18 cellular contexts compared by ENCODE assay signal in the genomic region with DNA sequence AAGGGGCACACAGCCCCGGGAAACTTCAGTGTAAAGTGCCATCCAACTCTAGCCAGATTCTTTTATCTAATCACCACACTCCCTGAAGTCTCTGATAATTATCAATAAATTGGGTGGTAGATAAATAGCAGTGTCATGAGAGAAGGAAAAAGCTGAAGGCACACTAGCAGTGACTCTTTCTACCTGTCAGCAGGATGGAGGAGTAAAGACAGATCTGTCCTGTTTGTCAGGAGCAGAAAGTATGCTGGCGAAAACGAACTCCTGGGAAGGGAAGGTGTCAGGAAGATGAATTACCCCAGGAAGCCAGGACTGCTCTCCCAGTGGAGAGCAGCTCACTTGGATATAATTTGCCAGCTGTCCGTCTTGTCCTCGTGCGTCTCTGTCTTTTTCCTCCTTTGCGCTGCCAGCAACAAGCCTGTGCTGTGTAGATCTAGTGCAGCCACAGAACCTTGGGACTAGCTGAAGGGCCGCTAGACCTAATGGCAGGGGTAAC.
DNase-seq lines count a peak whose midpoint lies in the region; FAIRE-seq and TF ChIP-seq lines count a peak whose summit lies in the region.
"Had no signal": no experiment of that assay in that cellular context is flagged by ENCODE, and none has a peak within 500 bp of the region (broad histone marks: within the 10 kb centered on the region; RNA-seq: fewer than 3 reads in every experiment).

No MANE protein-coding gene starts in this region.

- H2BK120ac ChIP-seq in H1 (replicated peaks; ENCODE audit: low read depth, low read length): no peak overlapping the region

- H3K27ac ChIP-seq in H1 (ENCODE audit: low read depth, low read length) (no peak overlapping the region), ovary (no peak overlapping the region), Peyer's patch (no peak overlapping the region)

- H3K4me1 ChIP-seq in H1 (replicated peaks in 1 of 4; ENCODE audit: control insufficient read depth in 3 of 4, insufficient read depth in 4 of 4, low read length in 3 of 4) (peaks cover 0 to 2% (median 0%) of the 10 kb centered on the region in 4 experiments; a peak in 1 of 7 replicates), ovary (ENCODE audit: insufficient read depth) (no peaks in the 10 kb centered on the region), Peyer's patch (no peaks in the 10 kb centered on the region)
- H3K4me1 ChIP-seq: HAP-1 had no signal

- H4K20me1 ChIP-seq in H1 (replicated peaks in 1 of 2; ENCODE audit: control insufficient read depth in 1 of 2, insufficient read depth in 2 of 2, low read length in 2 of 2): no peaks in the 10 kb centered on the region

- no peak overlapping the region for H3K56ac ChIP-seq in H1 (replicated peaks; ENCODE audit: insufficient read length, low read depth, low read length)

- DNase-seq in NCI-H2227 (lab: John Stamatoyannopoulos, UW; ENCODE audit: unreplicated experiment) (peak; percentile 29), NCI-H2227 treated with DMSO at 0.1 percent for 48 hours (lab: John Stamatoyannopoulos, UW) (no peak), NCI-H2171 (lab: John Stamatoyannopoulos, UW) (peak; percentile 81), H1 (ENCODE audit: low read depth in 1 of 2, low spot score in 2 of 2) (no peak), pons (ENCODE audit: low spot score) (peak; percentile 8), MV-4-11 (lab: John Stamatoyannopoulos, UW) (no peak), ovary (no peak), Peyer's patch (no peak)
- DNase-seq: 8988T; Calu3; CD4-positive, alpha-beta memory T cell; DMS79; NCI-H1092 treated with DMSO at 0.1 percent for 48 hours; NCI-H1930; NCI-H524 treated with DMSO at 0.1 percent for 48 hours; OCI-M1; RPMI8226 had no signal

- TF ChIP-seq RAD21 in H1 (IDR thresholded peaks at IDR 0.05 in 1 of 2, conservative IDR thresholded peaks at IDR 0.05 in 1 of 2; ENCODE audit: low read depth in 2 of 2, low read length in 2 of 2): no peak

- H4K91ac ChIP-seq in H1 (replicated peaks; ENCODE audit: insufficient read length, low read length): no peak overlapping the region

- H3K4ac ChIP-seq in H1 (replicated peaks; ENCODE audit: insufficient read length, low read depth, low read length): peak overlapping the region; percentile 57

- no peak overlapping the region for H3K9ac ChIP-seq in H1 (replicated peaks in 1 of 4; ENCODE audit: extremely low read depth in 1 of 4, low read depth in 3 of 4, low read length in 3 of 4)

- H4K5ac ChIP-seq in H1 (ENCODE audit: insufficient read length, low read depth, low read length): no peak overlapping the region

- H3K36me3 ChIP-seq in H1 (ENCODE audit: control insufficient read depth in 2 of 4, insufficient read depth in 4 of 4, low read length in 3 of 4) (no peaks in the 10 kb centered on the region), ovary (no peaks in the 10 kb centered on the region), Peyer's patch (no peaks in the 10 kb centered on the region)
- H3K36me3 ChIP-seq: HAP-1 had no signal

- H2AK5ac ChIP-seq in H1 (ENCODE audit: low read depth, low read length): no peak overlapping the region

- no peaks in the 10 kb centered on the region for H3K23me2 ChIP-seq in H1 (ENCODE audit: low read depth, low read length)

- no peak for FAIRE-seq in H1 (lab: Jason Lieb, UNC)

- H3K79me2 ChIP-seq in H1 (ENCODE audit: control insufficient read depth in 1 of 2, insufficient read depth in 2 of 2, low read length in 2 of 2): no peaks in the 10 kb centered on the region

- TF ChIP-seq EP300 in H1 (IDR thresholded peaks at IDR 0.05; ENCODE audit: borderline replicate concordance in 1 of 2, low read depth in 2 of 2, low read length in 2 of 2): no peak
- TF ChIP-seq EP300 in ovary (IDR thresholded peaks at IDR 0.05): no peak

- H3K79me1 ChIP-seq in H1 (ENCODE audit: low read depth, low read length): no peaks in the 10 kb centered on the region

- TF ChIP-seq CTCF in H1 (IDR thresholded peaks at IDR 0.05; ENCODE audit: control extremely low read depth in 1 of 3, insufficient read depth in 1 of 3, low read depth in 1 of 3, low read length in 3 of 3): no peak
- TF ChIP-seq CTCF in ovary (IDR thresholded peaks at IDR 0.05): no peak
- no peak for TF ChIP-seq CTCF in Peyer's patch (IDR thresholded peaks at IDR 0.05)

- no peak overlapping the region for H3K23ac ChIP-seq in H1 (ENCODE audit: insufficient read length)

- CTCF ChIA-PET in H1 (lab: Charles Lee; ENCODE audit: partially characterized antibody): no interaction called here

- H3K9me3 ChIP-seq in H1 (ENCODE audit: insufficient read depth in 2 of 2, low read depth in 1 of 2, low read length in 1 of 2) (no peaks in the 10 kb centered on the region), ovary (no peaks in the 10 kb centered on the region), Peyer's patch (no peaks in the 10 kb centered on the region)
- H3K9me3 ChIP-seq: HAP-1 had no signal

- H3K4me3 ChIP-seq in H1 (ENCODE audit: extremely low read depth in 1 of 4, insufficient read depth in 2 of 4, low read depth in 3 of 4, low read length in 4 of 4) (no peak overlapping the region), ovary (no peak overlapping the region), Peyer's patch (no peak overlapping the region)
- H3K4me3 ChIP-seq: HAP-1 had no signal

- WGBS in H1 (ENCODE audit: extremely low coverage in 1 of 2, insufficient coverage in 1 of 2, insufficient read length in 1 of 2, insufficient replicate concordance in 2 of 2, low coverage in 1 of 2, low lambda C conversion rate in 2 of 2, missing lambda C conversion rate in 1 of 2), 2 experiments: 85% methylated on average over 8 of the region's 8 CpGs; no CpG with 5 or more reads in 1 of the 2 experiments
- 26 to 38% (median 27%) methylated on average over 8 of the region's 8 CpGs for WGBS in ovary, 3 donors

- H2BK20ac ChIP-seq in H1 (ENCODE audit: low read length): no peak overlapping the region

- H4K8ac ChIP-seq in H1 (ENCODE audit: extremely low read depth, insufficient read depth, low read length): no peak overlapping the region

- POLR2A ChIA-PET in H1 (lab: Charles Lee; ENCODE audit: partially characterized antibody): no interaction called here

- H3K18ac ChIP-seq in H1 (ENCODE audit: extremely low read depth, low read length): no peak overlapping the region

- H3K4me2 ChIP-seq in H1 (ENCODE audit: insufficient read depth in 1 of 2, low read depth in 2 of 2, low read length in 2 of 2): no peak overlapping the region

- H2AFZ ChIP-seq in H1 (ENCODE audit: low read length): no peak overlapping the region

- H2BK5ac ChIP-seq in H1 (ENCODE audit: low read depth, low read length): no peak overlapping the region

- no peaks in the 10 kb centered on the region for H3K27me3 ChIP-seq in H1 (replicated peaks in 1 of 4; ENCODE audit: control insufficient read depth in 3 of 4, extremely low read depth in 1 of 4, insufficient read depth in 3 of 4, low read length in 3 of 4)
- no peaks in the 10 kb centered on the region for H3K27me3 ChIP-seq in ovary
- no peaks in the 10 kb centered on the region for H3K27me3 ChIP-seq in Peyer's patch

- TF ChIP-seq POLR2A in H1 (IDR thresholded peaks at IDR 0.05; ENCODE audit: control extremely low read depth in 1 of 2, low read depth in 2 of 2, low read length in 2 of 2): no peak
- no peak for TF ChIP-seq POLR2A in ovary (IDR thresholded peaks at IDR 0.05)
- TF ChIP-seq POLR2A in Peyer's patch (IDR thresholded peaks at IDR 0.05): no peak

- H3K14ac ChIP-seq in H1 (ENCODE audit: insufficient read length): no peak overlapping the region

- intact Hi-C loops in ovary (cut with DNase I): no loop called here

- H2BK12ac ChIP-seq in H1 (ENCODE audit: low read depth, low read length): no peak overlapping the region

- H2BK15ac ChIP-seq in H1 (ENCODE audit: low read length): no peak overlapping the region

TF ChIP-seq in H1, 55 proteins besides CTCF, POLR2A, EP300 and RAD21:
- TF ChIP-seq JUND (IDR thresholded peaks at IDR 0.05; ENCODE audit: low read length): no peak
- TF ChIP-seq RFX5 (IDR thresholded peaks at IDR 0.05; ENCODE audit: borderline replicate concordance, low read depth, low read length): no peak
- no peak for TF ChIP-seq SAP30 (IDR thresholded peaks at IDR 0.05; ENCODE audit: insufficient read depth, insufficient replicate concordance, low read length)
- no peak for TF ChIP-seq ZNF274 (IDR thresholded peaks at IDR 0.05; ENCODE audit: borderline replicate concordance, extremely low read depth, low read length)
- TF ChIP-seq RXRA (IDR thresholded peaks at IDR 0.05; ENCODE audit: insufficient read depth, low read depth, low read length): no peak
- no peak for TF ChIP-seq GABPA (IDR thresholded peaks at IDR 0.05; ENCODE audit: borderline replicate concordance, insufficient read depth, low read length)
- TF ChIP-seq TEAD4 (IDR thresholded peaks at IDR 0.05; ENCODE audit: low read depth, low read length): no peak
- no peak for TF ChIP-seq EZH2 (IDR thresholded peaks at IDR 0.05; ENCODE audit: low read depth, low read length, severe bottlenecking)
- TF ChIP-seq, protein P1, sequence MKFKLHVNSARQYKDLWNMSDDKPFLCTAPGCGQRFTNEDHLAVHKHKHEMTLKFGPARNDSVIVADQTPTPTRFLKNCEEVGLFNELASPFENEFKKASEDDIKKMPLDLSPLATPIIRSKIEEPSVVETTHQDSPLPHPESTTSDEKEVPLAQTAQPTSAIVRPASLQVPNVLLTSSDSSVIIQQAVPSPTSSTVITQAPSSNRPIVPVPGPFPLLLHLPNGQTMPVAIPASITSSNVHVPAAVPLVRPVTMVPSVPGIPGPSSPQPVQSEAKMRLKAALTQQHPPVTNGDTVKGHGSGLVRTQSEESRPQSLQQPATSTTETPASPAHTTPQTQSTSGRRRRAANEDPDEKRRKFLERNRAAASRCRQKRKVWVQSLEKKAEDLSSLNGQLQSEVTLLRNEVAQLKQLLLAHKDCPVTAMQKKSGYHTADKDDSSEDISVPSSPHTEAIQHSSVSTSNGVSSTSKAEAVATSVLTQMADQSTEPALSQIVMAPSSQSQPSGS (IDR thresholded peaks at IDR 0.05; ENCODE audit: low read length): no peak
- TF ChIP-seq BCL11A (IDR thresholded peaks at IDR 0.05; ENCODE audit: low read depth in 2 of 2, low read length in 2 of 2): no peak
- no peak for TF ChIP-seq BACH1 (IDR thresholded peaks at IDR 0.05; ENCODE audit: low read length)
- TF ChIP-seq RBBP5 (IDR thresholded peaks at IDR 0.05; ENCODE audit: borderline replicate concordance, low read depth, low read length): no peak

Comparison
In these comparisons a context has a peak if more than half of its experiments do, and no peak if none do; other contexts are left out.
1. DNase-seq: peak in NCI-H2227 (single experiment), NCI-H2171 (single experiment) and pons (single experiment); none in NCI-H2227 treated with DMSO at 0.1 percent for 48 hours (single experiment), H1 (0 of 2), MV-4-11 (single experiment), ovary (0 of 5) and Peyer's patch (0 of 3).